ENCODE assay signal across 20 cellular contexts in the genomic region with DNA sequence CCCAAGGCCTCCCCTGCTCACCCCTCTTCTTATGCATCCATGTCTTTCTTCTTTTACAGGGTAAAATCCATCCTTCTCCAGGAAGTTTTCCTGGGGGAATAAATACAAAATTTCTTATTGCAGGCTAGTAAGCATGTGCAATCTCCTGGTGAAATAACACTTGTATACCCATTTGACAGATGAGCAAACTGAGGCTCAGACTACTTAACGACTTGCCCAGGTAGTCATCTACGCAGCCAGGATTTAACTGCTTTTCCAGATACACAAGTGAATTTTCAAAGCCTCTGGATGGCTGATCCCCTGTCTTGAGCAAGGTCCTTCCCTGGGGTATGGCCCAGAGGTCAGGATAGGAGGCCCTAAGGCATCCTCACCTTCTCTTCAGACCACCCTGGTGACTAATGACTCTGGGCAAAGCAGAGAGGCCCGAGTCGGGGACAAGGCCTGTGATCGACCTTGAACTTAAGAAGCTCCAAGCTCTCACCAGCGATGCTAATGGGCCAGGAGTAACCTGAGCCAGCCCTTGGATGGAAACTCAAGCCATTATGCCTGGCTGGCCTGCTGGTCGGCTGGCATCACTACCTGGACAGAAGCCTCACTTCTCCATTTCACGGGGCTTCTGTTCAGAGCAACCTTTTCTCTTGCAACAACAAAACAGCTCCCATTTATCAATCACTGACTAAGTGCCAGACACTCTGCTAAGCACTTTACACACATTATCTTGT. TPM values are rescaled to one million over a fixed set of nuclear protein-coding genes. Genes with fewer than 3 reads are reported as not detected.
A peak's percentile ranks its signal among the peaks of the same experiment; 100 is the strongest.
DNase-seq lines count a peak whose midpoint lies in the region; ATAC-seq and TF ChIP-seq lines count a peak whose summit lies in the region.
"Had no signal": no experiment of that assay in that cellular context is flagged by ENCODE, and none has a peak within 500 bp of the region (broad histone marks: within the 10 kb centered on the region; RNA-seq: fewer than 3 reads in every experiment).

No MANE protein-coding gene starts in this region.

- peak overlapping the region; percentile 37 to 75 (median 57) for H3K9ac ChIP-seq in skeletal muscle tissue (ENCODE audit: low read depth in 1 of 3, low read length in 3 of 3)

- no peaks in the 10 kb centered on the region for H3K36me3 ChIP-seq in left ventricle myocardium inferior
- no peaks in the 10 kb centered on the region for H3K36me3 ChIP-seq in skeletal muscle tissue (ENCODE audit: control insufficient read depth in 3 of 3, insufficient read depth in 3 of 3, low read length in 3 of 3)
- H3K36me3 ChIP-seq: SJCRH30 had no signal

- TF ChIP-seq CTCF in left ventricle myocardium inferior (IDR thresholded peaks at IDR 0.05; ENCODE audit: borderline replicate concordance) (no peak), omental fat pad (IDR thresholded peaks at IDR 0.05) (no peak)

- peaks cover 46% of the 10 kb centered on the region for H3K4me1 ChIP-seq in left ventricle myocardium inferior
- H3K4me1 ChIP-seq in skeletal muscle tissue (ENCODE audit: control insufficient read depth in 3 of 3, insufficient read depth in 3 of 3, low read length in 3 of 3) = peaks cover 71 to 82% (median 79%) of the 10 kb centered on the region in 3 donors

- H3K9me3 ChIP-seq in left ventricle myocardium inferior (replicated peaks) (no peaks in the 10 kb centered on the region), skeletal muscle tissue (ENCODE audit: control insufficient read depth in 3 of 3, low read length in 3 of 3) (no peaks in the 10 kb centered on the region)
- H3K9me3 ChIP-seq: SJCRH30 had no signal

- intact Hi-C loops in left ventricle myocardium inferior (cut with micrococcal nuclease) (no loop called here), left ventricle myocardium superior (cut with micrococcal nuclease) (no loop called here)

- H3K4me3 ChIP-seq in left ventricle myocardium inferior (no peak overlapping the region), skeletal muscle tissue (ENCODE audit: low read length in 3 of 3) (peak overlapping the region in 1 of 3 donors; percentile 41)
- H3K4me3 ChIP-seq: SJCRH30 had no signal

- peak overlapping the region; percentile 79 for H3K27ac ChIP-seq in left ventricle myocardium inferior (replicated peaks)
- peak overlapping the region; percentile 94 for H3K27ac ChIP-seq in skeletal muscle tissue (ENCODE audit: low read depth, low read length)
- H3K27ac ChIP-seq: SJCRH30 had no signal

- H3K27me3 ChIP-seq in left ventricle myocardium inferior (ENCODE audit: low read depth) (no peaks in the 10 kb centered on the region), skeletal muscle tissue (ENCODE audit: control insufficient read depth in 3 of 3, insufficient read depth in 3 of 3, low read length in 3 of 3) (no peaks in the 10 kb centered on the region)
- H3K27me3 ChIP-seq: SJCRH30 had no signal

- ATAC-seq in left ventricle myocardium superior = no peak
- no peak for ATAC-seq in omental fat pad (ENCODE audit: low FRiP score)
- ATAC-seq in GM19467 (IDR thresholded peaks at IDR 0.05; ENCODE audit: unreplicated experiment) = no peak

- DNase-seq in left ventricle myocardium inferior = no peak
- no peak for DNase-seq in left ventricle myocardium superior
- peak; percentile 57 for DNase-seq in cerebellar cortex (ENCODE audit: low spot score)
- peak; percentile 67 for DNase-seq in medulla oblongata (ENCODE audit: extremely low spot score)
- no peak for DNase-seq in NCI-H1105 treated with DMSO at 0.1 percent for 48 hours (lab: John Stamatoyannopoulos, UW)
- DNase-seq in omental fat pad (ENCODE audit: low spot score) = no peak
- DNase-seq: DND-41, H7, KBM-7, MM.1S, NCI-H1048, NCI-H1436 treated with DMSO at 0.1 percent for 48 hours, NCI-H2029, NCI-H2227 treated with DMSO at 0.1 percent for 48 hours, NCI-H510A, NCI-H748 treated with DMSO at 0.1 percent for 48 hours, OCI-M1, SJCRH30 had no signal

RNA-seq across cellular contexts. Expression of a gene that starts 33.1 kb away (rescaled TPM):
- total RNA-seq in left ventricle myocardium inferior (8.6 TPM), left ventricle myocardium superior (7.8 TPM), skeletal muscle tissue (16.7 TPM), omental fat pad (10 to 100 TPM in 1 of 4 donors, 1 to 10 TPM in 3; 6.6 to 22.9 (median 8.6) TPM)

Comparison
In these comparisons a context has a peak if more than half of its experiments do, and no peak if none do; other contexts are left out.
1. DNase-seq: peak in cerebellar cortex (single experiment) and medulla oblongata (single experiment); none in left ventricle myocardium inferior (single experiment), left ventricle myocardium superior (single experiment), NCI-H1105 treated with DMSO at 0.1 percent for 48 hours (single experiment) and omental fat pad (single experiment).